9 cellular contexts compared by ENCODE assay signal in the genomic region with DNA sequence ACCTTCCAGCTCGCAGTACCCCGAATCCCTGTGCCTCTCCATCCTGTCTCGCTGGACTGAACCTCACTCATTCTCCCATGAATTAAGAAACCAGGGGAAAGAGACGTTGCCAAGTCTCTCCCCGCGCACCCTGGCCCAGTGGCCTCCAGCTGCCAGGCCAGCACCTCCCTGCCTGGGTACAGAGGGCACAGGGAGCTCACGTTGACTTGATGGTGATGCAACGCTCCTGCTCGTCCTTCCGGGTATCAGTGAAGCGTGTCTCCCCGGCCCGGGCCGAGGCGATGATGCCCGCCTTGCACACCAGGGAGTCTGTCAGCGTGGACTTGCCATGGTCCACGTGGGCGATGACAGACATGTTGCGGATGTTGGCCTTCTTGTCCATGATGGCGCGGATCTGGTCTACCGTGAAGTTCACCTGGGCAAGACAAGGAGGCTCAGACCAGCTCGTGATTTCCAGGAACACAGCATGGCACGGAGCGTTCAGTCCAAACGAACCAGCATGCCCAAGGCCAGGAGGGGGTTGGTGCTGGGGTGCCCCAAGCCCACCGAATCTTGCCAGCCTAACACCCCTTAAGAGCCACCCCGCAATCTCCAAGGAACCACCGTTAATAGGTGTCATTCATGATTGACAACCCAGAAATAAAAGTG. TPM values are rescaled to one million over a fixed set of nuclear protein-coding genes. Genes with fewer than 3 reads are reported as not detected.
DNase-seq lines count a peak whose midpoint lies in the region; ATAC-seq, FAIRE-seq and TF ChIP-seq lines count a peak whose summit lies in the region.
"Had no signal": no experiment of that assay in that cellular context is flagged by ENCODE, and none has a peak within 500 bp of the region (broad histone marks: within the 10 kb centered on the region; RNA-seq: fewer than 3 reads in every experiment).

No MANE protein-coding gene starts in this region.

- peaks cover 85% of the 10 kb centered on the region for H3K4me1 Mint-ChIP-seq in stimulated activated naive CD8-positive, alpha-beta T cell treated with anti-CD3 and anti-CD28 coated beads, Interleukin-15, amount 100 ng/mL, for 72 hours

- intact Hi-C loops in ascending aorta (cut with DNase I), result loop anchor here (2.0 kb wide), 1 partner anchor 23 kb away; the partner anchor contains the start of gene PIAS4

- H3K9ac ChIP-seq in DND-41 (ENCODE audit: low read depth, low read length) (peak overlapping the region; percentile 71), keratinocyte (ENCODE audit: control insufficient read depth, extremely low read depth, insufficient read depth, low read length) (peak overlapping the region; percentile 99)

- H2AFZ ChIP-seq in DND-41 (ENCODE audit: low read depth, low read length), result no peak overlapping the region
- no peak overlapping the region for H2AFZ ChIP-seq in keratinocyte (ENCODE audit: control insufficient read depth, low read length)

- H3K4me3 ChIP-seq in DND-41 (ENCODE audit: low read depth in 1 of 2, low read length in 2 of 2) (peak overlapping the region; percentile 69 to 73), ascending aorta (peak overlapping the region; percentile 89 to 96), keratinocyte (ENCODE audit: control insufficient read depth in 2 of 3, extremely low read depth in 1 of 3, insufficient read depth in 2 of 3, low read depth in 1 of 3, low read length in 3 of 3) (peak overlapping the region; percentile 83 to 98 (median 95))

- peak overlapping the region; percentile 98 to 99 for H3K27ac Mint-ChIP-seq in stimulated activated naive CD8-positive, alpha-beta T cell treated with anti-CD3 and anti-CD28 coated beads, Interleukin-15, amount 100 ng/mL, for 72 hours

- H3K9me1 ChIP-seq in keratinocyte (ENCODE audit: control insufficient read depth, extremely low read depth, insufficient read depth, low read length), result peaks cover 8% of the 10 kb centered on the region

- peaks cover 61% of the 10 kb centered on the region for H4K20me1 ChIP-seq in DND-41 (ENCODE audit: insufficient read depth, low read length)
- H4K20me1 ChIP-seq in keratinocyte (ENCODE audit: control insufficient read depth, extremely low read depth, insufficient read depth, low read length), result peaks cover 64% of the 10 kb centered on the region

- H3K27ac ChIP-seq in DND-41 (ENCODE audit: low read length) (peak overlapping the region; percentile 89), ascending aorta (peak overlapping the region; percentile 98), keratinocyte (ENCODE audit: control insufficient read depth, insufficient read depth, low read length) (peak overlapping the region; percentile 94)

- peaks cover 68% of the 10 kb centered on the region for H3K79me2 ChIP-seq in DND-41 (ENCODE audit: insufficient read depth, low read length)
- peaks cover 62% of the 10 kb centered on the region for H3K79me2 ChIP-seq in keratinocyte (ENCODE audit: control insufficient read depth, insufficient read depth, low read length)

- H3K27me3 ChIP-seq in DND-41 (ENCODE audit: insufficient read depth, low read length, poor library complexity) (no peaks in the 10 kb centered on the region), ascending aorta (no peaks in the 10 kb centered on the region), keratinocyte (ENCODE audit: control insufficient read depth, extremely low read depth, insufficient read depth, low read length) (no peaks in the 10 kb centered on the region)

- TF ChIP-seq CTCF in DND-41 (IDR thresholded peaks at IDR 0.05; ENCODE audit: borderline replicate concordance, extremely low read depth, low read length, poor library complexity, severe bottlenecking) (no peak), ascending aorta (IDR thresholded peaks at IDR 0.05) (no peak), keratinocyte (optimal IDR thresholded peaks at IDR 0.05 in 1 of 3, IDR thresholded peaks at IDR 0.05 in 1 of 3, conservative IDR thresholded peaks at IDR 0.05 in 1 of 3; ENCODE audit: extremely low read depth in 1 of 3, insufficient read depth in 2 of 3, low read length in 3 of 3) (no peak)

- ATAC-seq in DND-41 (ENCODE audit: insufficient read depth, low read depth), result no peak
- ATAC-seq in stimulated activated naive CD8-positive, alpha-beta T cell treated with anti-CD3 and anti-CD28 coated beads, Interleukin-15, amount 100 ng/mL, for 72 hours, result no peak
- ATAC-seq in GM21367 (IDR thresholded peaks at IDR 0.05; ENCODE audit: unreplicated experiment), result no peak

- peak overlapping the region; percentile 87 for H3K4me2 ChIP-seq in DND-41 (ENCODE audit: insufficient read depth, low read length)
- H3K4me2 ChIP-seq in keratinocyte (ENCODE audit: control insufficient read depth, extremely low read depth, insufficient read depth, low read depth, low read length), result peak overlapping the region; percentile 94

- H3K4me3 Mint-ChIP-seq in stimulated activated naive CD8-positive, alpha-beta T cell treated with anti-CD3 and anti-CD28 coated beads, Interleukin-15, amount 100 ng/mL, for 72 hours, result peak overlapping the region; percentile 93 to 98

- peaks cover 80% of the 10 kb centered on the region for H3K4me1 ChIP-seq in DND-41 (ENCODE audit: insufficient read depth, low read length)
- H3K4me1 ChIP-seq in ascending aorta, result peaks cover 8 to 27% of the 10 kb centered on the region in 2 donors
- H3K4me1 ChIP-seq in keratinocyte (ENCODE audit: control insufficient read depth, extremely low read depth, insufficient read depth, low read length), result peaks cover 41% of the 10 kb centered on the region

- dilution Hi-C loops in keratinocyte (cut with MboI; ENCODE audit: extremely low pct_ligation_motif_present, low sequenced_read_pairs), result no loop called here

- no peak for DNase-seq in DND-41
- peak; percentile 57 for DNase-seq in LHCN-M2 (ENCODE audit: low read depth)
- DNase-seq in ascending aorta (ENCODE audit: low spot score in 2 of 2), result no peak
- DNase-seq in keratinocyte (ENCODE audit: low read depth, low spot score), result peak; percentile 48
- peak in 1 of 2 donors; percentile 27 for DNase-seq in stimulated activated naive CD8-positive, alpha-beta T cell treated with anti-CD3 and anti-CD28 coated beads, Interleukin-15, amount 100 ng/mL, for 72 hours
- DNase-seq in middle frontal gyrus (ENCODE audit: extremely low spot score, low spot score), result no peak
- no peak for DNase-seq in NCI-H146 treated with DMSO at 0.1 percent for 48 hours (lab: John Stamatoyannopoulos, UW; ENCODE audit: unreplicated experiment)

- H3K9me3 ChIP-seq in DND-41 (ENCODE audit: insufficient read depth, low read length, severe bottlenecking) (no peaks in the 10 kb centered on the region), ascending aorta (no peaks in the 10 kb centered on the region), keratinocyte (ENCODE audit: control insufficient read depth, low read depth, low read length) (no peaks in the 10 kb centered on the region)

- no peaks in the 10 kb centered on the region for H3K9me3 Mint-ChIP-seq in stimulated activated naive CD8-positive, alpha-beta T cell treated with anti-CD3 and anti-CD28 coated beads, Interleukin-15, amount 100 ng/mL, for 72 hours

- H3K27me3 Mint-ChIP-seq in stimulated activated naive CD8-positive, alpha-beta T cell treated with anti-CD3 and anti-CD28 coated beads, Interleukin-15, amount 100 ng/mL, for 72 hours, result no peaks in the 10 kb centered on the region

- H3K36me3 ChIP-seq in DND-41 (ENCODE audit: insufficient read depth, low read length), result peaks cover 60% of the 10 kb centered on the region
- H3K36me3 ChIP-seq in ascending aorta, result peaks cover 52 to 53% of the 10 kb centered on the region in 2 donors
- peaks cover 49 to 57% of the 10 kb centered on the region in 2 experiments for H3K36me3 ChIP-seq in keratinocyte (ENCODE audit: control insufficient read depth in 2 of 2, extremely low read depth in 1 of 2, insufficient read depth in 2 of 2, low read length in 2 of 2)

- no peak for FAIRE-seq in keratinocyte (lab: Jason Lieb, UNC)

RNA-seq across cellular contexts. Expression of gene EEF2, which starts 1.2 kb away (rescaled TPM):
- 2,004 and 2,150 TPM in 2 replicates for total RNA-seq in LHCN-M2 (2014; rRNA removed)
- polyA plus RNA-seq in LHCN-M2 (2012), result 2,632 TPM
- 1,544 TPM for total RNA-seq in ascending aorta
- 884 to 1,193 TPM (median 1,022 TPM) in 3 replicates for polyA plus RNA-seq in keratinocyte
- polyA plus RNA-seq in keratinocyte (2011; ENCODE audit: low read depth), result 6,584 TPM
- polyA plus RNA-seq in keratinocyte (2011; cell fraction: cytosol; rRNA removed), result 621 and 1,440 TPM in 2 replicates
- polyA plus RNA-seq in keratinocyte (2011; cell fraction: nucleus; rRNA removed), result 422 and 581 TPM in 2 replicates
- polyA plus RNA-seq in keratinocyte (2012; ENCODE audit: low replicate concordance), result 2,384 and 2,702 TPM in 2 replicates
- 880 to 1,449 TPM (median 1,221 TPM) in 3 replicates for polyA minus RNA-seq in keratinocyte
- polyA minus RNA-seq in keratinocyte (2011; cell fraction: cytosol; rRNA and poly(A)+ RNA removed), result 2,791 TPM
- polyA minus RNA-seq in keratinocyte (2011; cell fraction: nucleus; rRNA and poly(A)+ RNA removed), result 560 and 618 TPM in 2 replicates

RNA-seq across cellular contexts. Expression of gene DAPK3, which starts 13.2 kb away (rescaled TPM):
- 135 and 150 TPM in 2 replicates for total RNA-seq in LHCN-M2 (2014; rRNA removed)
- polyA plus RNA-seq in LHCN-M2 (2012), result 126 TPM
- total RNA-seq in ascending aorta, result 135 TPM
- polyA plus RNA-seq in keratinocyte, result 57.3 to 94.7 TPM (median 60.8 TPM) in 3 replicates
- 89.3 TPM for polyA plus RNA-seq in keratinocyte (2011; ENCODE audit: low read depth)
- 60.2 and 106 TPM in 2 replicates for polyA plus RNA-seq in keratinocyte (2011; cell fraction: cytosol; rRNA removed)
- polyA plus RNA-seq in keratinocyte (2011; cell fraction: nucleus; rRNA removed), result 129 and 173 TPM in 2 replicates
- polyA plus RNA-seq in keratinocyte (2012; ENCODE audit: low replicate concordance), result 70.8 and 89.7 TPM in 2 replicates
- 48.0 to 162 TPM (median 77.5 TPM) in 3 replicates for polyA minus RNA-seq in keratinocyte
- 104 TPM for polyA minus RNA-seq in keratinocyte (2011; cell fraction: cytosol; rRNA and poly(A)+ RNA removed)
- 78.9 and 95.9 TPM in 2 replicates for polyA minus RNA-seq in keratinocyte (2011; cell fraction: nucleus; rRNA and poly(A)+ RNA removed)

RNA-seq across cellular contexts. Expression of gene PIAS4, which starts 23.5 kb away (rescaled TPM):
- total RNA-seq in LHCN-M2 (2014; rRNA removed) (17.6 and 18.1 TPM in 2 replicates), ascending aorta (30.8 TPM)
- polyA plus RNA-seq in LHCN-M2 (2012), result 17.7 TPM
- polyA plus RNA-seq in keratinocyte, result 6.1 to 11.4 TPM (median 7.5 TPM) in 3 replicates
- polyA plus RNA-seq in keratinocyte (2011; ENCODE audit: low read depth), result 18.7 TPM
- 6.4 and 13.1 TPM in 2 replicates for polyA plus RNA-seq in keratinocyte (2011; cell fraction: cytosol; rRNA removed)
- 12.7 and 17.1 TPM in 2 replicates for polyA plus RNA-seq in keratinocyte (2011; cell fraction: nucleus; rRNA removed)
- polyA plus RNA-seq in keratinocyte (2012; ENCODE audit: low replicate concordance), result 20.0 and 20.7 TPM in 2 replicates
- 7.4 to 42.2 TPM (median 7.6 TPM) in 3 replicates for polyA minus RNA-seq in keratinocyte
- polyA minus RNA-seq in keratinocyte (2011; cell fraction: cytosol; rRNA and poly(A)+ RNA removed), result 7.7 TPM
- polyA minus RNA-seq in keratinocyte (2011; cell fraction: nucleus; rRNA and poly(A)+ RNA removed), result 8.4 and 9.0 TPM in 2 replicates

RNA-seq across cellular contexts. Expression of gene NMRK2, which starts 51.2 kb away (rescaled TPM):
- total RNA-seq in LHCN-M2 (2014; rRNA removed), result not detected in 2 replicates
- polyA plus RNA-seq in LHCN-M2 (2012), result not detected
- total RNA-seq in ascending aorta, result not detected
- polyA plus RNA-seq in keratinocyte, result not detected in 3 replicates
- polyA plus RNA-seq in keratinocyte (2011; ENCODE audit: low read depth), result not detected
- not detected in 2 replicates for polyA plus RNA-seq in keratinocyte (2011; cell fraction: cytosol; rRNA removed)
- polyA plus RNA-seq in keratinocyte (2011; cell fraction: nucleus; rRNA removed), result not detected in 2 replicates
- polyA plus RNA-seq in keratinocyte (2012; ENCODE audit: low replicate concordance), result 0.38 TPM in 1 of 2 replicates, not detected in the other
- not detected in 3 replicates for polyA minus RNA-seq in keratinocyte
- polyA minus RNA-seq in keratinocyte (2011; cell fraction: cytosol; rRNA and poly(A)+ RNA removed), result not detected
- not detected in 2 replicates for polyA minus RNA-seq in keratinocyte (2011; cell fraction: nucleus; rRNA and poly(A)+ RNA removed)
- total RNA-seq: subcutaneous adipose tissue had no signal

Comparison
In these comparisons a context has a peak if more than half of its experiments do, and no peak if none do; other contexts are left out.
1. DNase-seq: peak in LHCN-M2 (single experiment) and keratinocyte (single experiment); none in DND-41 (single experiment), ascending aorta (0 of 2), middle frontal gyrus (single experiment) and NCI-H146 treated with DMSO at 0.1 percent for 48 hours (single experiment).
2. Peak in every context shown above with its lines, with median percentiles within 50 percentile points of each other: H3K27ac ChIP-seq and H3K4me3 ChIP-seq.